In genomic region chr9:23851024-23851629, GRCh38 we compare ENCODE assay signal across 9 cellular contexts. TPM values are rescaled to one million over a fixed set of nuclear protein-coding genes. Genes with fewer than 3 reads are reported as not detected.
DNase-seq lines count a peak whose midpoint lies in the region; ATAC-seq and TF ChIP-seq lines count a peak whose summit lies in the region.
"Had no signal": no experiment of that assay in that cellular context is flagged by ENCODE, and none has a peak within 500 bp of the region (broad histone marks: within the 10 kb centered on the region; RNA-seq: fewer than 3 reads in every experiment).

No MANE protein-coding gene starts in this region.

- no peaks in the 10 kb centered on the region for H3K9me3 Mint-ChIP-seq in osteocyte (ENCODE audit: unreplicated experiment)

- DNase-seq in D341Med (ENCODE audit: low spot score) (peak; percentile 63), NCI-H748 (lab: John Stamatoyannopoulos, UW; ENCODE audit: unreplicated experiment) (peak; percentile 62), foreskin keratinocyte (peak in 1 of 2 donors; percentile 33), osteocyte (ENCODE audit: extremely low spot score, unreplicated experiment) (no peak), GM10266 (ENCODE audit: extremely low spot score) (no peak)
- DNase-seq: activated CD4-positive, CD25-positive, alpha-beta regulatory T cell had no signal

- TF ChIP-seq CTCF in foreskin keratinocyte (conservative IDR thresholded peaks at IDR 0.05) (no peak), osteocyte (IDR thresholded peaks at IDR 0.05) (no peak), GM10266 (IDR thresholded peaks at IDR 0.05; ENCODE audit: control insufficient read depth, insufficient read depth, low read depth, missing control alignments) (no peak)

- peaks cover 65% of the 10 kb centered on the region for H3K27me3 ChIP-seq in foreskin keratinocyte

- H3K27me3 Mint-ChIP-seq in osteocyte (ENCODE audit: unreplicated experiment) = peaks cover 34% of the 10 kb centered on the region

- H3K36me3 Mint-ChIP-seq in osteocyte (ENCODE audit: unreplicated experiment) = no peaks in the 10 kb centered on the region

- ATAC-seq in foreskin keratinocyte (peak; percentile 79), GM21360 (IDR thresholded peaks at IDR 0.05; ENCODE audit: unreplicated experiment) (no peak), HG03097 (IDR thresholded peaks at IDR 0.05; ENCODE audit: low FRiP score, unreplicated experiment) (no peak), HG02981 (IDR thresholded peaks at IDR 0.05; ENCODE audit: unreplicated experiment) (no peak)

- peaks cover 17% of the 10 kb centered on the region for H3K4me1 Mint-ChIP-seq in osteocyte (ENCODE audit: unreplicated experiment)

- no peak overlapping the region for H3K27ac Mint-ChIP-seq in osteocyte (ENCODE audit: unreplicated experiment)

- peaks cover 5% of the 10 kb centered on the region for H3K4me1 ChIP-seq in foreskin keratinocyte

- no peak overlapping the region for H3K27ac ChIP-seq in foreskin keratinocyte

- H3K4me3 Mint-ChIP-seq in osteocyte (ENCODE audit: unreplicated experiment) = peak overlapping the region; percentile 74

RNA-seq across cellular contexts. Expression of gene ELAVL2, which starts 25.1 kb away (rescaled TPM):
- total RNA-seq in foreskin keratinocyte = 10.4 and 12.1 TPM in 2 replicates
- polyA plus RNA-seq in foreskin keratinocyte = 2.5 and 3.2 TPM in 2 replicates
- 0.51 and 1.1 TPM in 2 replicates for total RNA-seq in osteocyte

Comparison
In these comparisons a context has a peak if more than half of its experiments do, and no peak if none do; other contexts are left out.
1. DNase-seq: peak in D341Med (single experiment) and NCI-H748 (single experiment); none in osteocyte (single experiment) and GM10266 (single experiment).